1 cellular context compared by ENCODE assay signal in genomic region chr5:181156758-181157157, GRCh38.
TF ChIP-seq lines count a peak whose summit lies in the region.

No MANE protein-coding gene starts in this region.

TF ChIP-seq in K562, 482 proteins besides CTCF, POLR2A, EP300 and RAD21:
- TF ChIP-seq ZNF75A (CRISPR knock-in tag; IDR thresholded peaks at IDR 0.05) (no peak), MCM3 (IDR thresholded peaks at IDR 0.05) (no peak), ZBTB1 (CRISPR knock-in tag; IDR thresholded peaks at IDR 0.05; ENCODE audit: borderline replicate concordance, low read depth) (no peak), SMARCB1 (IDR thresholded peaks at IDR 0.05; ENCODE audit: insufficient read length, low read depth) (no peak), ZNF354B (CRISPR knock-in tag; IDR thresholded peaks at IDR 0.05) (no peak), ARID1B (IDR thresholded peaks at IDR 0.05) (no peak), KAT8 (IDR thresholded peaks at IDR 0.05; ENCODE audit: low read depth) (no peak), ADNP (tag; IDR thresholded peaks at IDR 0.05) (no peak), NKRF (IDR thresholded peaks at IDR 0.05; ENCODE audit: borderline replicate concordance) (no peak), ZNF23 (CRISPR knock-in tag; IDR thresholded peaks at IDR 0.05) (no peak), ATF6 (CRISPR knock-in tag; IDR thresholded peaks at IDR 0.05) (no peak), POLR2B (IDR thresholded peaks at IDR 0.05; ENCODE audit: low read depth, partially characterized antibody) (no peak), ZBTB9 (CRISPR knock-in tag; IDR thresholded peaks at IDR 0.05) (no peak), ZNF165 (CRISPR knock-in tag; IDR thresholded peaks at IDR 0.05; ENCODE audit: borderline replicate concordance) (no peak)
- TF ChIP-seq, protein P1, sequence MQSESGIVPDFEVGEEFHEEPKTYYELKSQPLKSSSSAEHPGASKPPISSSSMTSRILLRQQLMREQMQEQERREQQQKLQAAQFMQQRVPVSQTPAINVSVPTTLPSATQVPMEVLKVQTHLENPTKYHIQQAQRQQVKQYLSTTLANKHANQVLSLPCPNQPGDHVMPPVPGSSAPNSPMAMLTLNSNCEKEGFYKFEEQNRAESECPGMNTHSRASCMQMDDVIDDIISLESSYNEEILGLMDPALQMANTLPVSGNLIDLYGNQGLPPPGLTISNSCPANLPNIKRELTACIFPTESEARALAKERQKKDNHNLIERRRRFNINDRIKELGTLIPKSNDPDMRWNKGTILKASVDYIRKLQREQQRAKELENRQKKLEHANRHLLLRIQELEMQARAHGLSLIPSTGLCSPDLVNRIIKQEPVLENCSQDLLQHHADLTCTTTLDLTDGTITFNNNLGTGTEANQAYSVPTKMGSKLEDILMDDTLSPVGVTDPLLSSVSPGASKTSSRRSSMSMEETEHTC (IDR thresholded peaks at IDR 0.05), result no peak
- TF ChIP-seq, protein P2, sequence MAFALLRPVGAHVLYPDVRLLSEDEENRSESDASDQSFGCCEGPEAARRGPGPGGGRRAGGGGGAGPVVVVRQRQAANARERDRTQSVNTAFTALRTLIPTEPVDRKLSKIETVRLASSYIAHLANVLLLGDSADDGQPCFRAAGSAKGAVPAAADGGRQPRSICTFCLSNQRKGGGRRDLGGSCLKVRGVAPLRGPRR (CRISPR knock-in tag; IDR thresholded peaks at IDR 0.05), result no peak
